Comparison of ENCODE assay signal across 9 cellular contexts in the genomic region with DNA sequence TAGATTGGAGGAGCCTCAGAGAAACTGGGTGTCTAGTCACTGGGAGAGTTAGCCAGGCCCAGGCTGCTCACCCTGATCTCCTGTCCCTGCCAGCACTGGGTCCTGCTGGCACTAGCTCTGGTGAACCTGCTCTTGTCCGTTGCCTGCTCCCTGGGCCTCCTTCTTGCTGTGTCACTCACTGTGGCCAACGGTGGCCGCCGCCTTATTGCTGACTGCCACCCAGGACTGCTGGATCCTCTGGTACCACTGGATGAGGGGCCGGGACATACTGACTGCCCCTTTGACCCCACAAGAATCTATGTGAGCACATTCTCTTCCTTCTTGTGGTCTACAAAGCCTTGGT. TPM values are rescaled to one million over a fixed set of nuclear protein-coding genes. Genes with fewer than 3 reads are reported as not detected.
A peak's percentile ranks its signal among the peaks of the same experiment; 100 is the strongest.
DNase-seq lines count a peak whose midpoint lies in the region; ATAC-seq and TF ChIP-seq lines count a peak whose summit lies in the region.
"Had no signal": no experiment of that assay in that cellular context is flagged by ENCODE, and none has a peak within 500 bp of the region (broad histone marks: within the 10 kb centered on the region; RNA-seq: fewer than 3 reads in every experiment).

No MANE protein-coding gene starts in this region.

- H3K27ac ChIP-seq in esophagus muscularis mucosa (replicated peaks in 1 of 4) (peak overlapping the region; percentile 15 to 65 (median 55)), neural progenitor cell (no peak overlapping the region)

- H3K4me1 ChIP-seq in esophagus muscularis mucosa = peaks cover 7 to 15% (median 14%) of the 10 kb centered on the region in 4 donors
- H3K4me1 ChIP-seq in neural progenitor cell = peaks cover 7% of the 10 kb centered on the region

- DNase-seq in CD14-positive monocyte (ENCODE audit: low spot score) = no peak
- no peak for DNase-seq in LNCaP clone FGC (ENCODE audit: low read depth)
- DNase-seq in esophagus muscularis mucosa (ENCODE audit: extremely low spot score) = no peak
- DNase-seq in neural progenitor cell (ENCODE audit: low spot score) = no peak
- DNase-seq in OCI-M1 (lab: John Stamatoyannopoulos, UW) = no peak
- no peak for DNase-seq in GM10266 (ENCODE audit: extremely low spot score)

- H3K4me3 Mint-ChIP-seq in CD14-positive monocyte = no peak overlapping the region
- no peak overlapping the region for H3K4me3 Mint-ChIP-seq in neural progenitor cell
- H3K4me3 Mint-ChIP-seq: activated naive CD8-positive, alpha-beta T cell had no signal

- peaks cover 9% of the 10 kb centered on the region for H4K20me1 ChIP-seq in neural progenitor cell (ENCODE audit: low read depth)

- H3K9me3 ChIP-seq in esophagus muscularis mucosa (no peaks in the 10 kb centered on the region), neural progenitor cell (ENCODE audit: low read depth) (no peaks in the 10 kb centered on the region)

- H3K27ac Mint-ChIP-seq in CD14-positive monocyte (peak overlapping the region; percentile 14 to 76 (median 51)), neural progenitor cell (peak overlapping the region; percentile 4)

- H3K36me3 ChIP-seq in esophagus muscularis mucosa (peaks cover 44 to 87% (median 78%) of the 10 kb centered on the region in 4 donors), neural progenitor cell (no peaks in the 10 kb centered on the region)

- intact Hi-C loops in CD14-positive monocyte (cut with micrococcal nuclease) = no loop called here
- intact Hi-C loops in esophagus muscularis mucosa (cut with DNase I) = no loop called here

- no peaks in the 10 kb centered on the region for H3K27me3 ChIP-seq in esophagus muscularis mucosa
- no peaks in the 10 kb centered on the region for H3K27me3 ChIP-seq in neural progenitor cell

- ATAC-seq in GM19324 (IDR thresholded peaks at IDR 0.05; ENCODE audit: low FRiP score, unreplicated experiment) = no peak
- ATAC-seq in HG02938 (IDR thresholded peaks at IDR 0.05; ENCODE audit: unreplicated experiment) = no peak

- TF ChIP-seq POLR2A in esophagus muscularis mucosa (IDR thresholded peaks at IDR 0.05; ENCODE audit: low read depth) = no peak

- no peaks in the 10 kb centered on the region for H3K79me2 ChIP-seq in neural progenitor cell (ENCODE audit: low read depth)

- no peak overlapping the region for H2AFZ ChIP-seq in neural progenitor cell (replicated peaks)

- H3K4me1 Mint-ChIP-seq in CD14-positive monocyte (peaks cover 4% of the 10 kb centered on the region), neural progenitor cell (peaks cover 9% of the 10 kb centered on the region)

- H3K4me3 ChIP-seq in LNCaP clone FGC (ENCODE audit: low read depth, low read length) = peak overlapping the region; percentile 79
- no peak overlapping the region for H3K4me3 ChIP-seq in esophagus muscularis mucosa
- peak overlapping the region; percentile 57 for H3K4me3 ChIP-seq in neural progenitor cell

- H3K27me3 Mint-ChIP-seq in CD14-positive monocyte (ENCODE audit: low read depth in 3 of 3) (peaks cover 0 to 3% (median 0%) of the 10 kb centered on the region in 3 donors), neural progenitor cell (ENCODE audit: insufficient read depth, low read depth) (peaks cover 4% of the 10 kb centered on the region)
- H3K27me3 Mint-ChIP-seq: activated naive CD8-positive, alpha-beta T cell had no signal

- H3K36me3 Mint-ChIP-seq in CD14-positive monocyte (peaks cover 59 to 78% of the 10 kb centered on the region in 2 donors), neural progenitor cell (peaks cover 37% of the 10 kb centered on the region)

- no peak overlapping the region for H3K9ac ChIP-seq in neural progenitor cell

- H3K4me2 ChIP-seq in neural progenitor cell = peak overlapping the region; percentile 89

- WGBS in esophagus muscularis mucosa = 94% methylated on average over 5 of the region's 5 CpGs

- H3K9me3 Mint-ChIP-seq in CD14-positive monocyte = peaks cover 0 to 2% (median 0%) of the 10 kb centered on the region in 7 donors
- H3K9me3 Mint-ChIP-seq in neural progenitor cell = no peaks in the 10 kb centered on the region

- TF ChIP-seq CTCF in CD14-positive monocyte (IDR thresholded peaks at IDR 0.05) (no peak), LNCaP clone FGC (IDR thresholded peaks at IDR 0.05; ENCODE audit: control insufficient read depth, extremely low read depth, insufficient read depth) (no peak), esophagus muscularis mucosa (IDR thresholded peaks at IDR 0.05) (no peak), neural progenitor cell (IDR thresholded peaks at IDR 0.05) (no peak), GM10266 (IDR thresholded peaks at IDR 0.05; ENCODE audit: control insufficient read depth, insufficient read depth, low read depth, missing control alignments) (no peak)

- H3F3A ChIP-seq in neural progenitor cell (ENCODE audit: low read depth) = peaks cover 34% of the 10 kb centered on the region

- no peak for TF ChIP-seq EP300 in esophagus muscularis mucosa (IDR thresholded peaks at IDR 0.05)

RNA-seq across cellular contexts. Expression of gene KRTCAP3, which starts 0.8 kb away (rescaled TPM):
- polyA plus RNA-seq in CD14-positive monocyte = not detected
- total RNA-seq in esophagus muscularis mucosa (under 1 TPM in 1 of 4 donors, not detected in 3; 0.45 TPM), neural progenitor cell (ENCODE audit: low replicate concordance) (0.88 and 11.4 TPM in 2 replicates)

RNA-seq across cellular contexts. Expression of gene NRBP1, which starts 14.5 kb away (rescaled TPM):
- 100 to 1,000 TPM in 1 of 2 donors, 10 to 100 TPM in 1; 95.6 to 102 TPM for polyA plus RNA-seq in CD14-positive monocyte
- total RNA-seq in esophagus muscularis mucosa (10 to 100 TPM; 74.8 to 96.0 (median 85.8) TPM), neural progenitor cell (ENCODE audit: low replicate concordance) (136 and 151 TPM in 2 replicates)

RNA-seq across cellular contexts. Expression of gene PPM1G, which starts 33.6 kb away (rescaled TPM):
- polyA plus RNA-seq in CD14-positive monocyte = 10 to 100 TPM; 47.3 to 54.3 TPM
- 10 to 100 TPM; 46.1 to 71.8 (median 62.7) TPM for total RNA-seq in esophagus muscularis mucosa
- total RNA-seq in neural progenitor cell (ENCODE audit: low replicate concordance) = 114 and 116 TPM in 2 replicates

RNA-seq across cellular contexts. Expression of gene IFT172, which starts 46.6 kb away (rescaled TPM):
- polyA plus RNA-seq in CD14-positive monocyte = 1 to 10 TPM; 1.7 to 3.6 TPM
- total RNA-seq in esophagus muscularis mucosa (10 to 100 TPM; 12.1 to 29.7 (median 25.0) TPM), neural progenitor cell (ENCODE audit: low replicate concordance) (20.3 and 30.0 TPM in 2 replicates)

RNA-seq across cellular contexts. Expression of gene FNDC4, which starts 52.0 kb away (rescaled TPM):
- polyA plus RNA-seq in CD14-positive monocyte = not detected
- total RNA-seq in esophagus muscularis mucosa (10 to 100 TPM in 2 of 4 donors, 1 to 10 TPM in 2; 3.3 to 12.6 (median 9.8) TPM), neural progenitor cell (ENCODE audit: low replicate concordance) (6.2 and 18.3 TPM in 2 replicates)

Comparison
In these comparisons a context has a peak if more than half of its experiments do, and no peak if none do; other contexts are left out.
1. H3K4me3 ChIP-seq: peak in LNCaP clone FGC (single experiment) and neural progenitor cell (single experiment); none in esophagus muscularis mucosa (0 of 4).